In the genomic region with DNA sequence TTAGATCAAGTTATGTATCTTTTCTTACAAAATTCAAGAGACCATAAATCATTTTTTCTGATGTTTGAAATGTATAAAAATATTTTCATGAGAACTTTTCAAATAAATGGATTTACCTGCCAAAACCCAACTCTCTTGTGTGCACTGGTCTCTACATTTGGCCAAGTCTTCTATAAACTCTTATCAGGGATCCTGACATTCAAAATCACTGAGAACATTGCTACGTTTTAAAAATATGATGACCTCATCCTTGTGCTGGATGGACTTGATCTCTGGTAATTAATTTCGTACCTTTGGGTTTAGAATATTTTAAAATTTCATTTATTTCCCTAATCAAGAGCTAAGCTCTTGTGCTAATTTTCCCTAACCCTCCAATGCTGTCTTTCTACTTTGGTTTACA, we compare ENCODE assay signal across 26 cellular contexts.
"Had no signal": no experiment of that assay in that cellular context is flagged by ENCODE, and none has a peak within 500 bp of the region (broad histone marks: within the 10 kb centered on the region; RNA-seq: fewer than 3 reads in every experiment).

No MANE protein-coding gene starts in this region.

- H3K27me3 ChIP-seq: adrenal gland, brain microvascular endothelial cell, dorsolateral prefrontal cortex, foreskin keratinocyte, heart right ventricle, left lung, ovary, spleen, thyroid gland, upper lobe of right lung had no signal

- H3K9me3 ChIP-seq: adrenal gland, heart right ventricle, left lung, mucosa of descending colon, ovary, spleen, thyroid gland, upper lobe of right lung had no signal

- H3K4me1 ChIP-seq: adrenal gland, foreskin keratinocyte, spleen, upper lobe of right lung had no signal

- H3K36me3 ChIP-seq: adrenal gland, brain microvascular endothelial cell, left lung, ovary, thyroid gland, upper lobe of right lung, WERI-Rb-1 had no signal

- H3K4me3 ChIP-seq: adrenal gland, coronary artery, dorsolateral prefrontal cortex, heart right ventricle, left lung, mucosa of descending colon, ovary, spleen, thyroid gland, upper lobe of right lung had no signal

- DNase-seq: activated CD4-positive, alpha-beta T cell treated with anti-CD3 and anti-CD28 coated beads for 48 hours; activated CD4-positive, alpha-beta T cell treated with anti-CD3 and anti-CD28 coated beads, Interleukin-2, amount 50 U/mL, for 48 hours; activated CD8-positive, alpha-beta memory T cell treated with anti-CD3 and anti-CD28 coated beads for 24 hours; activated effector memory CD4-positive, alpha-beta T cell treated with anti-CD3 and anti-CD28 coated beads, Interleukin-2, amount 50 U/mL, for 16 hours; activated naive CD4-positive, alpha-beta T cell treated with anti-CD3 and anti-CD28 coated beads for 36 hours; activated naive CD8-positive, alpha-beta T cell treated with anti-CD3 and anti-CD28 coated beads for 36 hours; adrenal gland; brain microvascular endothelial cell; dorsolateral prefrontal cortex; effector memory CD8-positive, alpha-beta T cell; erythroblast; heart right ventricle; left lung; mucosa of descending colon; ovary; retina; spleen; stimulated activated naive CD4-positive, alpha-beta T cell treated with Interleukin-2 at 50 U/mL for 16 hours; T-helper 17 cell; T1000; thyroid gland; upper lobe of right lung had no signal

- H3K27ac ChIP-seq: adrenal gland, brain microvascular endothelial cell, dorsolateral prefrontal cortex, foreskin keratinocyte, left lung, ovary, spleen, thyroid gland, upper lobe of right lung, WERI-Rb-1 had no signal

- ATAC-seq: activated CD4-positive, CD25-positive, alpha-beta regulatory T cell treated with anti-CD3 and anti-CD28 coated beads, Interleukin-2, amount 50 U/mL, for 24 hours; effector memory CD8-positive, alpha-beta T cell; foreskin keratinocyte; heart right ventricle; left lung; mucosa of descending colon; T-helper 17 cell; upper lobe of right lung had no signal
